In the genomic region with DNA sequence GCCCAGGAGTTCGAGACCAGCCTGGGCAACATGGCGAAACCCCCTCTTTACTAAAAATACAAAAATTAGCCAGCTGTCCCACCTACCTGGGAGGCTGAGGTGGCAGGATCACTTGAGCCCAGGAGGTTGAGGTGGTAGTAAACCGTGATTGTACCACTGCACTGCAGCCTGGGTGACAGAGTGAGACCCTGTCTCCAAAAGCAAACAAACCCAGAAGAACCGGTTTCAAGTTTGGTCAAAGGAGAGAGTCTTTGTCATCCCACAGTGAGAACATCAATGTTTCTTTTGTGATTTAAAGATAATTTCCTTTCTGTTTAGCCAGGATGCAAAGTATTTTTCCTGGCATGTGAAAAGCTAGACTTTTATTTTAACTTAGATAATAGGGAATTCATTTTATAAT, we compare ENCODE assay signal across 1 cellular context.
TF ChIP-seq lines count a peak whose summit lies in the region.

No MANE protein-coding gene starts in this region.

TF ChIP-seq in H1, 55 proteins besides CTCF, POLR2A, EP300 and RAD21 (continued from another document):
- TF ChIP-seq, protein P1, sequence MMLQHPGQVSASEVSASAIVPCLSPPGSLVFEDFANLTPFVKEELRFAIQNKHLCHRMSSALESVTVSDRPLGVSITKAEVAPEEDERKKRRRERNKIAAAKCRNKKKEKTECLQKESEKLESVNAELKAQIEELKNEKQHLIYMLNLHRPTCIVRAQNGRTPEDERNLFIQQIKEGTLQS (IDR thresholded peaks at IDR 0.05; ENCODE audit: insufficient read depth, low read depth, low read length) = no peak
- TF ChIP-seq CHD1 (IDR thresholded peaks at IDR 0.05; ENCODE audit: low read depth, low read length) = no peak
- TF ChIP-seq SP2 (IDR thresholded peaks at IDR 0.05; ENCODE audit: low read length) = no peak
- no peak for TF ChIP-seq SIRT6 (IDR thresholded peaks at IDR 0.05; ENCODE audit: low read length)
- TF ChIP-seq RBBP5 (IDR thresholded peaks at IDR 0.05; ENCODE audit: borderline replicate concordance, low read depth, low read length) = peak; percentile 53; the same call in 1 of the 2 replicates
- TF ChIP-seq, protein P2, sequence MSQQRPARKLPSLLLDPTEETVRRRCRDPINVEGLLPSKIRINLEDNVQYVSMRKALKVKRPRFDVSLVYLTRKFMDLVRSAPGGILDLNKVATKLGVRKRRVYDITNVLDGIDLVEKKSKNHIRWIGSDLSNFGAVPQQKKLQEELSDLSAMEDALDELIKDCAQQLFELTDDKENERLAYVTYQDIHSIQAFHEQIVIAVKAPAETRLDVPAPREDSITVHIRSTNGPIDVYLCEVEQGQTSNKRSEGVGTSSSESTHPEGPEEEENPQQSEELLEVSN (IDR thresholded peaks at IDR 0.05) = no peak
